Comparison of ENCODE assay signal across 8 cellular contexts in the genomic region with DNA sequence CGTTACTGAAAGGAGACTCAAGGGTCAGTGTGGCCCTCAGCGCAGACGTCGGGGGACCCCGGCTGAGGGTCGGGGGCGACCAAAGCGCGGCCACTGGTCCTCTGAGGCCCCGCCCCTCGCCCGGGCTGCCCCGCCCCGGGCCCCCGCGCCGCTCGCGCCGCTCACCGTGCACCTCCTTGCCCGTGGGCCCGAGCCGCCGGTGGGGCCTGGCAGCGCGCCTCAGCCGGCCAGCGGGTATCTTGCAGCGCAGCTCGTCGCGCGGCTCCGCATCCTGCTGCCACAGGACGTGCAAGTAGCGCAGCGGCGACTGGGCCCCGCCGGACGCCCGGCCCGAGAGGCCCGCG. TPM values are rescaled to one million over a fixed set of nuclear protein-coding genes. Genes with fewer than 3 reads are reported as not detected.
DNase-seq lines count a peak whose midpoint lies in the region; ATAC-seq and TF ChIP-seq lines count a peak whose summit lies in the region.

No MANE protein-coding gene starts in this region.

- intact Hi-C loops in upper lobe of right lung (cut with DNase I) = no loop called here

- peaks cover 21% of the 10 kb centered on the region for H3K4me1 ChIP-seq in CD8-positive, alpha-beta memory T cell (ENCODE audit: insufficient read depth, low read length)
- H3K4me1 ChIP-seq in neural progenitor cell (no peaks in the 10 kb centered on the region), upper lobe of right lung (peaks cover 9% of the 10 kb centered on the region)

- peaks cover 4% of the 10 kb centered on the region for H3K36me3 ChIP-seq in CD8-positive, alpha-beta memory T cell (ENCODE audit: insufficient read depth, low read length)
- H3K36me3 ChIP-seq in neural progenitor cell = no peaks in the 10 kb centered on the region
- peaks cover 12% of the 10 kb centered on the region for H3K36me3 ChIP-seq in upper lobe of right lung

- H3K27ac Mint-ChIP-seq in CD8-positive, alpha-beta memory T cell = peak overlapping the region; percentile 74 to 93 (median 90)
- H3K27ac Mint-ChIP-seq in neural progenitor cell = peak overlapping the region; percentile 89

- peak overlapping the region; percentile 72 for H3K4me3 ChIP-seq in CD8-positive, alpha-beta memory T cell (ENCODE audit: low read length)
- H3K4me3 ChIP-seq in neural progenitor cell = peak overlapping the region; percentile 62
- H3K4me3 ChIP-seq in upper lobe of right lung = peak overlapping the region; percentile 73

- peaks cover 26% of the 10 kb centered on the region for H3K79me2 ChIP-seq in neural progenitor cell (ENCODE audit: low read depth)

- peak overlapping the region; percentile 87 for H3K27ac ChIP-seq in CD8-positive, alpha-beta memory T cell (ENCODE audit: low read depth, low read length)
- no peak overlapping the region for H3K27ac ChIP-seq in neural progenitor cell
- peak overlapping the region; percentile 91 for H3K27ac ChIP-seq in upper lobe of right lung

- H3K9ac ChIP-seq in neural progenitor cell = no peak overlapping the region

- no peaks in the 10 kb centered on the region for H3K9me3 ChIP-seq in CD8-positive, alpha-beta memory T cell (ENCODE audit: low read length)
- H3K9me3 ChIP-seq in neural progenitor cell (ENCODE audit: low read depth) (no peaks in the 10 kb centered on the region), upper lobe of right lung (no peaks in the 10 kb centered on the region)

- H3K9me3 Mint-ChIP-seq in CD8-positive, alpha-beta memory T cell = no peaks in the 10 kb centered on the region
- H3K9me3 Mint-ChIP-seq in neural progenitor cell = peaks cover 10% of the 10 kb centered on the region

- H3K36me3 Mint-ChIP-seq in CD8-positive, alpha-beta memory T cell = peaks cover 0 to 12% (median 0%) of the 10 kb centered on the region in 3 donors
- peaks cover 4% of the 10 kb centered on the region for H3K36me3 Mint-ChIP-seq in neural progenitor cell

- no peaks in the 10 kb centered on the region for H3K27me3 Mint-ChIP-seq in CD8-positive, alpha-beta memory T cell
- peaks cover 2% of the 10 kb centered on the region for H3K27me3 Mint-ChIP-seq in neural progenitor cell (ENCODE audit: insufficient read depth, low read depth)

- peaks cover 18 to 31% (median 19%) of the 10 kb centered on the region in 3 donors for H3K4me1 Mint-ChIP-seq in CD8-positive, alpha-beta memory T cell
- H3K4me1 Mint-ChIP-seq in neural progenitor cell = peaks cover 21% of the 10 kb centered on the region

- H4K20me1 ChIP-seq in neural progenitor cell (ENCODE audit: low read depth) = peaks cover 6% of the 10 kb centered on the region

- peak overlapping the region; percentile 85 for H3K4me2 ChIP-seq in neural progenitor cell

- H2AFZ ChIP-seq in neural progenitor cell (replicated peaks) = peak overlapping the region; percentile 17

- peaks cover 50% of the 10 kb centered on the region for H3F3A ChIP-seq in neural progenitor cell (ENCODE audit: low read depth)

- peak in 2 of 5 donors; percentile 28 to 73 for DNase-seq in CD8-positive, alpha-beta memory T cell
- DNase-seq in activated CD4-positive, alpha-beta T cell treated with anti-CD3 and anti-CD28 coated beads, Interleukin-2, amount 50 U/mL, for 48 hours = peak; percentile 59 to 60
- no peak for DNase-seq in neural progenitor cell (ENCODE audit: low spot score)
- DNase-seq in upper lobe of right lung = no peak
- DNase-seq in NCI-H1436 (lab: John Stamatoyannopoulos, UW) = no peak

- CTCF ChIA-PET in CD8-positive, alpha-beta memory T cell (lab: Charles Lee) = interaction anchor here (0.9 to 3.7 kb wide), 6 partner anchors 9 to 201 kb away, joined by 3 to 24 read pairs (median 4); a partner anchor contains a TSS

- POLR2A ChIA-PET in CD8-positive, alpha-beta memory T cell (lab: Charles Lee) = interaction anchor here (0.9 to 1.4 kb wide), 7 partner anchors 11 to 862 kb away, joined by 3 to 9 read pairs (median 6); a partner anchor contains a TSS

- TF ChIP-seq CTCF in neural progenitor cell (IDR thresholded peaks at IDR 0.05) = no peak
- TF ChIP-seq CTCF in upper lobe of right lung (IDR thresholded peaks at IDR 0.05) = no peak

- ATAC-seq in GM19468 (IDR thresholded peaks at IDR 0.05; ENCODE audit: extremely low read depth, unreplicated experiment) (peak; percentile 16), HG03520 (IDR thresholded peaks at IDR 0.05; ENCODE audit: unreplicated experiment) (peak; percentile 24), esophagus mucosa (peak; percentile 48), upper lobe of right lung (peak; percentile 68)

- H3K4me3 Mint-ChIP-seq in CD8-positive, alpha-beta memory T cell = peak overlapping the region; percentile 87 to 95 (median 89)
- H3K4me3 Mint-ChIP-seq in neural progenitor cell = peak overlapping the region; percentile 96

- H3K27me3 ChIP-seq in CD8-positive, alpha-beta memory T cell (ENCODE audit: insufficient read depth, low read length, poor library complexity, severe bottlenecking) = no peaks in the 10 kb centered on the region
- H3K27me3 ChIP-seq in neural progenitor cell (no peaks in the 10 kb centered on the region), upper lobe of right lung (no peaks in the 10 kb centered on the region)

RNA-seq across cellular contexts. Expression of a gene that starts 0.4 kb away (rescaled TPM):
- total RNA-seq in CD8-positive, alpha-beta memory T cell = 10 to 100 TPM; 27.6 to 28.7 TPM
- 11.9 TPM for polyA plus RNA-seq in CD8-positive, alpha-beta memory T cell
- total RNA-seq in esophagus mucosa = 14.2 TPM
- 18.4 and 21.2 TPM in 2 replicates for total RNA-seq in neural progenitor cell (ENCODE audit: low replicate concordance)
- total RNA-seq in upper lobe of right lung = 18.2 TPM

RNA-seq across cellular contexts. Expression of a gene that starts 5.5 kb away (rescaled TPM):
- 100 to 1,000 TPM; 549 to 556 TPM for total RNA-seq in CD8-positive, alpha-beta memory T cell
- 266 TPM for polyA plus RNA-seq in CD8-positive, alpha-beta memory T cell
- total RNA-seq in esophagus mucosa (358 TPM), neural progenitor cell (ENCODE audit: low replicate concordance) (904 and 971 TPM in 2 replicates), upper lobe of right lung (369 TPM)

RNA-seq across cellular contexts. Expression of a gene that starts 20.5 kb away (rescaled TPM):
- not detected for total RNA-seq in CD8-positive, alpha-beta memory T cell
- not detected for polyA plus RNA-seq in CD8-positive, alpha-beta memory T cell
- total RNA-seq in esophagus mucosa = 0.32 TPM
- total RNA-seq in neural progenitor cell (ENCODE audit: low replicate concordance) = 0.37 TPM in 1 of 2 replicates, not detected in the other
- total RNA-seq in upper lobe of right lung = not detected

RNA-seq across cellular contexts. Expression of a gene that starts 36.0 kb away (rescaled TPM):
- 10 to 100 TPM in 1 of 2 experiments, 1 to 10 TPM in 1; 9.3 to 10.0 TPM for total RNA-seq in CD8-positive, alpha-beta memory T cell
- polyA plus RNA-seq in CD8-positive, alpha-beta memory T cell = 1.6 TPM
- total RNA-seq in esophagus mucosa (21.7 TPM), neural progenitor cell (ENCODE audit: low replicate concordance) (21.2 and 25.1 TPM in 2 replicates), upper lobe of right lung (8.8 TPM)

Comparison
In these comparisons a context has a peak if more than half of its experiments do, and no peak if none do; other contexts are left out.
1. DNase-seq: peak in activated CD4-positive, alpha-beta T cell treated with anti-CD3 and anti-CD28 coated beads, Interleukin-2, amount 50 U/mL, for 48 hours (2 of 2); none in neural progenitor cell (single experiment), upper lobe of right lung (single experiment) and NCI-H1436 (single experiment).
2. ATAC-seq: peak in every context shown above with its lines; median percentile 68 in upper lobe of right lung; 48 in esophagus mucosa; 24 in HG03520; 16 in GM19468.
3. Peak in every context shown above with its lines, with median percentiles within 50 percentile points of each other: H3K4me3 ChIP-seq.